ENCODE assay signal across 8 cellular contexts in genomic region chr11:65355013-65355775, GRCh38. TPM values are rescaled to one million over a fixed set of nuclear protein-coding genes. Genes with fewer than 3 reads are reported as not detected.
DNase-seq lines count a peak whose midpoint lies in the region; ATAC-seq and TF ChIP-seq lines count a peak whose summit lies in the region.

No MANE protein-coding gene starts in this region.

- peaks cover 29% of the 10 kb centered on the region for H3K27me3 ChIP-seq in iPS-15b (ENCODE audit: control insufficient read depth, insufficient read depth, low read length)

- CTCF ChIA-PET in Calu3 (lab: Charles Lee): no interaction called here

- intact Hi-C loops in Calu3 (cut with micrococcal nuclease; ENCODE audit: unreplicated experiment): no loop called here

- no peak overlapping the region for H3K9ac ChIP-seq in iPS-15b (ENCODE audit: low read depth, low read length)

- ATAC-seq in GM21576 (IDR thresholded peaks at IDR 0.05; ENCODE audit: unreplicated experiment): peak; percentile 17

- BruUV-seq in Calu3 (replicated peaks; lab: Mats Ljungman, UMichigan): no TSS peak

- peak overlapping the region; percentile 77 for H3K4me3 Mint-ChIP-seq in Calu3 (ENCODE audit: low read depth, unreplicated experiment)

- TF ChIP-seq CTCF in Calu3 (IDR thresholded peaks at IDR 0.05; ENCODE audit: unreplicated experiment): no peak

- peak overlapping the region; percentile 23 for H3K27ac Mint-ChIP-seq in Calu3 (ENCODE audit: unreplicated experiment)

- H3K9me3 Mint-ChIP-seq in Calu3 (ENCODE audit: low read depth, unreplicated experiment): no peaks in the 10 kb centered on the region

- peaks cover 18% of the 10 kb centered on the region for H3K4me1 Mint-ChIP-seq in Calu3 (ENCODE audit: low read depth, unreplicated experiment)

- peaks cover 17% of the 10 kb centered on the region for H3K27me3 Mint-ChIP-seq in Calu3 (ENCODE audit: unreplicated experiment)

- H3K4me1 ChIP-seq in iPS-15b (ENCODE audit: control insufficient read depth, insufficient read depth, low read length): no peaks in the 10 kb centered on the region

- H3K9me3 ChIP-seq in iPS-15b (ENCODE audit: control insufficient read depth, insufficient read depth, low read length): no peaks in the 10 kb centered on the region

- H3K36me3 Mint-ChIP-seq in Calu3 (ENCODE audit: insufficient read depth, unreplicated experiment): peaks cover 36% of the 10 kb centered on the region

- H3K4me3 ChIP-seq in iPS-15b (ENCODE audit: low read depth, low read length): peak overlapping the region; percentile 86

- peak; percentile 57 for DNase-seq in Calu3
- DNase-seq in Kasumi-1 (lab: John Stamatoyannopoulos, UW): peak; percentile 49 to 60
- DNase-seq in SKM-1 treated with dmso at 0.1 percent for 144 hours (lab: John Stamatoyannopoulos, UW; ENCODE audit: unreplicated experiment): peak; percentile 56
- DNase-seq in stimulated activated CD4-positive, alpha-beta T cell treated with anti-CD3 and anti-CD28 coated beads, Interleukin-2, amount 100 ng/mL, for 24 hours: peak; percentile 62 to 64
- no peak for DNase-seq in SW 1271 (lab: John Stamatoyannopoulos, UW)

- H3K27ac ChIP-seq in angular gyrus (ENCODE audit: low read depth, low read length): peak overlapping the region; percentile 52

- H3K36me3 ChIP-seq in iPS-15b (ENCODE audit: control insufficient read depth, insufficient read depth, low read length): peaks cover 8% of the 10 kb centered on the region

RNA-seq across cellular contexts. Expression of gene TIGD3, which starts 0.6 kb away (rescaled TPM):
- 0.73 and 1.5 TPM in 2 replicates for total RNA-seq in Calu3 (2022)

RNA-seq across cellular contexts. Expression of gene DPF2, which starts 21.5 kb away (rescaled TPM):
- 57.5 and 61.1 TPM in 2 replicates for total RNA-seq in Calu3 (2022)

RNA-seq across cellular contexts. Expression of gene SLC25A45, which starts 27.3 kb away (rescaled TPM):
- total RNA-seq in Calu3 (2022): 2.9 and 4.0 TPM in 2 replicates

RNA-seq across cellular contexts. Expression of gene FRMD8, which starts 31.2 kb away (rescaled TPM):
- total RNA-seq in Calu3 (2022): 40.2 and 51.9 TPM in 2 replicates

RNA-seq across cellular contexts. Expression of gene CDC42EP2, which starts 40.5 kb away (rescaled TPM):
- total RNA-seq in Calu3 (2022): 35.6 and 43.2 TPM in 2 replicates

Comparison
In these comparisons a context has a peak if more than half of its experiments do, and no peak if none do; other contexts are left out.
1. DNase-seq: peak in Calu3 (single experiment), Kasumi-1 (2 of 2), SKM-1 treated with dmso at 0.1 percent for 144 hours (single experiment) and stimulated activated CD4-positive, alpha-beta T cell treated with anti-CD3 and anti-CD28 coated beads, Interleukin-2, amount 100 ng/mL, for 24 hours (2 of 2); none in SW 1271 (0 of 2).